In the genomic region with DNA sequence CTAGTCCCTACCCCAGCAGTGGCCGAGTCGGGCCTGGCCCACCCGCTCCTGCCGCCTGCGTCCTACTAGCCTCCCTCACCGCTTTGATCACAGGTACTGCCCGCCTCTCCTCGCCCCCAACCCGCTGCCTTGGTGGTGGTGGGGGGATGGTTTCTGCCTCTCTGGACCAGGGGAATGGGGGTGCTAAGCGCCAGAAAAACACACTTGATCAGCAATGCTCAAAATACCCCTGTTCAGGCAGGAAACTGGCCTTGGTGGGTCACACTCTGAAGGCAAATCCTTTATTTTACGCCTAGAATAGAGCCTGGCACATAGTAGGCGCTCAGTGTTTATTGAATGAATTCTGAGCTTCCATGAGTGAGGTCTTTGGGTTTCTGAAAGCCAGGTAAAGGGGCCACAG, we compare ENCODE assay signal across 27 cellular contexts. TPM values are rescaled to one million over a fixed set of nuclear protein-coding genes. Genes with fewer than 3 reads are reported as not detected.
DNase-seq lines count a peak whose midpoint lies in the region; FAIRE-seq and TF ChIP-seq lines count a peak whose summit lies in the region.
"Had no signal": no experiment of that assay in that cellular context is flagged by ENCODE, and none has a peak within 500 bp of the region (broad histone marks: within the 10 kb centered on the region; RNA-seq: fewer than 3 reads in every experiment).

No MANE protein-coding gene starts in this region.

- no peak overlapping the region for H3K4ac ChIP-seq in neuronal stem cell (ENCODE audit: low read length)

- no peak overlapping the region for H4K8ac ChIP-seq in neuronal stem cell (ENCODE audit: low read depth, low read length)

- intact Hi-C loops in ascending aorta (cut with DNase I) = no loop called here
- intact Hi-C loops in CD4-positive, alpha-beta memory T cell (cut with micrococcal nuclease) = no loop called here

- H3K4me1 ChIP-seq in ES-I3 (ENCODE audit: insufficient read depth, low read length) (no peaks in the 10 kb centered on the region), ascending aorta (peaks cover 9% of the 10 kb centered on the region in 2 donors), iPS-18a (ENCODE audit: control insufficient read depth, low read depth, low read length) (no peaks in the 10 kb centered on the region), neuronal stem cell (ENCODE audit: control insufficient read depth in 2 of 2, insufficient read depth in 1 of 2, low read depth in 1 of 2, low read length in 2 of 2) (peaks cover 5 to 7% of the 10 kb centered on the region in 2 donors), small intestine (ENCODE audit: control insufficient read depth in 2 of 2, insufficient read depth in 1 of 2, low read depth in 1 of 2, low read length in 1 of 2) (peaks cover 0 to 2% of the 10 kb centered on the region in 2 donors)
- no peaks in the 10 kb centered on the region for H3K4me1 ChIP-seq in CD4-positive, alpha-beta memory T cell (ENCODE audit: insufficient read depth, low read length)
- H3K4me1 ChIP-seq: breast epithelium had no signal

- H3K27me3 Mint-ChIP-seq in CD4-positive, alpha-beta memory T cell = peaks cover 61 to 63% of the 10 kb centered on the region in 2 donors

- POLR2A ChIA-PET in CD4-positive, alpha-beta memory T cell (lab: Charles Lee; ENCODE audit: partially characterized antibody) = no interaction called here

- H3K9ac ChIP-seq in ES-I3 (ENCODE audit: low read depth, low read length) = peak overlapping the region; percentile 63
- H3K9ac ChIP-seq in iPS-18a (ENCODE audit: low read length) = no peak overlapping the region
- peak overlapping the region; percentile 68 for H3K9ac ChIP-seq in neuronal stem cell (ENCODE audit: low read depth, low read length, poor library complexity)

- peaks cover 0 to 4% (median 0%) of the 10 kb centered on the region in 8 donors for H3K9me3 Mint-ChIP-seq in CD4-positive, alpha-beta memory T cell

- H2AK5ac ChIP-seq in neuronal stem cell (ENCODE audit: low read depth, low read length) = no peak overlapping the region

- peak overlapping the region; percentile 90 for H3K18ac ChIP-seq in neuronal stem cell (ENCODE audit: low read length)

- no peak overlapping the region for H3K14ac ChIP-seq in neuronal stem cell (ENCODE audit: low read length)

- H3K23ac ChIP-seq in neuronal stem cell (ENCODE audit: low read depth, low read length, poor library complexity) = no peak overlapping the region

- no peak overlapping the region for H2BK12ac ChIP-seq in neuronal stem cell (ENCODE audit: low read length)

- H3K27ac Mint-ChIP-seq in CD4-positive, alpha-beta memory T cell = no peak overlapping the region

- FAIRE-seq in D721Med (lab: Jason Lieb, UNC) (no peak), small intestine (lab: Jason Lieb, UNC) (no peak)
- FAIRE-seq: endometrium, GM18507, urothelium cell line had no signal

- H3K36me3 ChIP-seq in ES-I3 (ENCODE audit: insufficient read depth, low read length) (no peaks in the 10 kb centered on the region), ascending aorta (no peaks in the 10 kb centered on the region), iPS-18a (ENCODE audit: control insufficient read depth, low read depth, low read length) (no peaks in the 10 kb centered on the region), neuronal stem cell (replicated peaks in 1 of 2; ENCODE audit: control insufficient read depth in 2 of 2, insufficient read depth in 2 of 2, low read length in 2 of 2) (no peaks in the 10 kb centered on the region), small intestine (ENCODE audit: control insufficient read depth in 2 of 2, insufficient read depth in 2 of 2, low read length in 2 of 2) (no peaks in the 10 kb centered on the region)
- H3K36me3 ChIP-seq in CD4-positive, alpha-beta memory T cell (ENCODE audit: insufficient read depth, low read length) = no peaks in the 10 kb centered on the region
- H3K36me3 ChIP-seq: BLaER1 treated with 17β-estradiol and CSF1 and Interleukin-3, amounts not matched to agents 10 nM and 100 nM; breast epithelium; colonic mucosa; left lung; WERI-Rb-1 had no signal

- H2BK5ac ChIP-seq in neuronal stem cell (ENCODE audit: low read length) = no peak overlapping the region

- CTCF ChIA-PET in CD4-positive, alpha-beta memory T cell (lab: Charles Lee; ENCODE audit: partially characterized antibody) = no interaction called here

- H3K27me3 ChIP-seq in ascending aorta (peaks cover 11% of the 10 kb centered on the region), iPS-18a (ENCODE audit: control insufficient read depth, insufficient read depth, low read length) (peaks cover 88% of the 10 kb centered on the region), neuronal stem cell (ENCODE audit: control insufficient read depth in 3 of 3, insufficient read depth in 3 of 3, low read depth in 1 of 3, low read length in 3 of 3) (peaks cover 13 to 90% (median 74%) of the 10 kb centered on the region in 3 experiments), small intestine (ENCODE audit: control insufficient read depth in 2 of 2, insufficient read depth in 2 of 2, low read length in 2 of 2) (peaks cover 21 to 41% of the 10 kb centered on the region in 2 donors)
- peaks cover 14% of the 10 kb centered on the region for H3K27me3 ChIP-seq in CD4-positive, alpha-beta memory T cell (ENCODE audit: insufficient read depth, low read length)

- H3K4me3 ChIP-seq in ascending aorta (peak overlapping the region; percentile 43 to 71), iPS-18a (ENCODE audit: low read length) (peak overlapping the region; percentile 59), neuronal stem cell (ENCODE audit: low read length in 2 of 2) (peak overlapping the region; percentile 44 to 64), small intestine (ENCODE audit: low read depth in 1 of 2, low read length in 2 of 2) (no peak overlapping the region)
- H3K4me3 ChIP-seq in CD4-positive, alpha-beta memory T cell (ENCODE audit: low read length in 2 of 2) = no peak overlapping the region
- H3K4me3 ChIP-seq: colonic mucosa, SK-N-MC had no signal

- no CpG with 5 or more reads among the region's 12 CpGs for WGBS in neuronal stem cell (ENCODE audit: extremely low coverage in 2 of 2, insufficient read length in 2 of 2, insufficient replicate concordance in 1 of 2), 2 donors
- WGBS in small intestine, 3 donors = 23 to 33% (median 29%) methylated on average over 12 of the region's 12 CpGs

- peak overlapping the region; percentile 98 for H3K4me2 ChIP-seq in neuronal stem cell (ENCODE audit: insufficient read depth, low read length, poor library complexity, severe bottlenecking)

- no peaks in the 10 kb centered on the region for H3K79me1 ChIP-seq in neuronal stem cell (ENCODE audit: low read depth, low read length)

- DNase-seq in ascending aorta (ENCODE audit: low spot score in 2 of 2) (no peak), neuronal stem cell (ENCODE audit: low spot score) (no peak), D721Med (ENCODE audit: insufficient read length, low spot score) (no peak), small intestine (no peak)
- DNase-seq in CD4-positive, alpha-beta memory T cell = no peak
- DNase-seq in stimulated activated CD4-positive, alpha-beta T cell treated with anti-CD3 and anti-CD28 coated beads, Interleukin-1b, Interleukin-23, amount 100 ng/mL, for 48 hours = no peak
- DNase-seq: ACHN; activated CD4-positive, alpha-beta T cell treated with anti-CD3 and anti-CD28 coated beads, Interleukin-2, amount 50 U/mL, for 4 hours; activated CD8-positive, alpha-beta memory T cell treated with anti-CD3 and anti-CD28 coated beads, Interleukin-2, amount 50 U/mL, for 48 hours; colonic mucosa; GDM1; NCI-H1694 treated with DMSO at 0.1 percent for 48 hours; NCI-H2171 treated with DMSO at 0.1 percent for 48 hours; NCI-H526 treated with DMSO at 0.1 percent for 48 hours had no signal

- H2AFZ ChIP-seq in neuronal stem cell (ENCODE audit: low read length) = peak overlapping the region; percentile 93

- TF ChIP-seq CTCF in ascending aorta (IDR thresholded peaks at IDR 0.05) (no peak), D721Med (IDR thresholded peaks at IDR 0.05; ENCODE audit: insufficient read depth, missing control alignments) (no peak)

- H4K91ac ChIP-seq in neuronal stem cell (ENCODE audit: low read depth, low read length, poor library complexity) = no peak overlapping the region

- no peak overlapping the region for H2BK15ac ChIP-seq in neuronal stem cell (ENCODE audit: low read length)

- H3K27ac ChIP-seq in ascending aorta (no peak overlapping the region), iPS-18a (ENCODE audit: low read length) (no peak overlapping the region), neuronal stem cell (replicated peaks; ENCODE audit: low read length) (no peak overlapping the region), small intestine (ENCODE audit: low read depth in 1 of 2, low read length in 1 of 2) (no peak overlapping the region)
- H3K27ac ChIP-seq in CD4-positive, alpha-beta memory T cell (ENCODE audit: low read depth, low read length) = no peak overlapping the region
- H3K27ac ChIP-seq: BLaER1 treated with 17β-estradiol and CSF1 and Interleukin-3, amounts not matched to agents 10 nM and 100 nM; breast epithelium; colonic mucosa; left lung; SK-N-MC had no signal

- H2BK120ac ChIP-seq in neuronal stem cell (ENCODE audit: low read depth, low read length) = no peak overlapping the region

- H3K4me1 Mint-ChIP-seq in CD4-positive, alpha-beta memory T cell = peaks cover 2 to 20% (median 7%) of the 10 kb centered on the region in 4 donors

- H3K36me3 Mint-ChIP-seq in CD4-positive, alpha-beta memory T cell = no peaks in the 10 kb centered on the region

- no peaks in the 10 kb centered on the region for H3K9me3 ChIP-seq in ES-I3 (ENCODE audit: control insufficient read depth, insufficient read depth, low read length)
- H3K9me3 ChIP-seq in ascending aorta = no peaks in the 10 kb centered on the region
- H3K9me3 ChIP-seq in iPS-18a (ENCODE audit: control insufficient read depth, low read depth, low read length) = no peaks in the 10 kb centered on the region
- H3K9me3 ChIP-seq in neuronal stem cell (replicated peaks in 1 of 2; ENCODE audit: control insufficient read depth in 2 of 2, insufficient read depth in 1 of 2, low read depth in 1 of 2, low read length in 2 of 2) = peaks cover 0 to 3% of the 10 kb centered on the region in 2 donors
- no peaks in the 10 kb centered on the region for H3K9me3 ChIP-seq in CD4-positive, alpha-beta memory T cell (ENCODE audit: control insufficient read depth in 1 of 2, low read length in 2 of 2)
- no peaks in the 10 kb centered on the region for H3K9me3 ChIP-seq in small intestine (ENCODE audit: control insufficient read depth, low read depth)
- H3K9me3 ChIP-seq: breast epithelium, colonic mucosa, left lung had no signal

- H3K4me3 Mint-ChIP-seq in CD4-positive, alpha-beta memory T cell = peak overlapping the region in 4 of 8 donors; percentile 15 to 74 (median 41)

RNA-seq across cellular contexts. Expression of a gene that starts 1.0 kb away (rescaled TPM):
- 25.2 TPM for total RNA-seq in ascending aorta
- 1.7 TPM for polyA plus RNA-seq in neuronal stem cell (2013, experiment 1 of 2)
- polyA plus RNA-seq in neuronal stem cell (2013, experiment 2 of 2) = 1.7 TPM
- total RNA-seq in CD4-positive, alpha-beta memory T cell = not detected
- polyA plus RNA-seq in CD4-positive, alpha-beta memory T cell = not detected
- 1 to 10 TPM in 1 of 3 donors, not detected in 2; 2.3 TPM for polyA plus RNA-seq in small intestine
- total RNA-seq: HT-29; RPMI7951; T-helper 2 cell treated with Interferon-gamma antibody and Interleukin-4, amounts not matched to agents 100 ng/mL and 5 ng/mL, for 36 hours had no signal

Comparison
In these comparisons a context has a peak if more than half of its experiments do, and no peak if none do; other contexts are left out.
1. H3K4me3 ChIP-seq: peak in ascending aorta (2 of 2), iPS-18a (single experiment) and neuronal stem cell (2 of 2); none in CD4-positive, alpha-beta memory T cell (0 of 2) and small intestine (0 of 2).
2. RNA of a gene that starts 1.0 kb away (total RNA-seq): 25.2 TPM in ascending aorta (single experiment); not detected in CD4-positive, alpha-beta memory T cell; every median in the first group is over 10 times any median in the second.